ENCODE assay signal across 7 cellular contexts in genomic region chr15:66504563-66505429, GRCh38. TPM values are rescaled to one million over a fixed set of nuclear protein-coding genes. Genes with fewer than 3 reads are reported as not detected.
DNase-seq lines count a peak whose midpoint lies in the region; ATAC-seq and TF ChIP-seq lines count a peak whose summit lies in the region.

TSS of gene RPL4 (minus strand) at chr15:66504855. CDS start at chr15:66504790, 65 bp downstream.
TSS of gene ZWILCH (plus strand) at chr15:66505326. CDS start at chr15:66505339, 13 bp downstream.

- no peak for TF ChIP-seq CTCF in brain microvascular endothelial cell (IDR thresholded peaks at IDR 0.05; ENCODE audit: low read depth, low read length, missing control alignments)

- TF ChIP-seq POLR2A in GM18505 (IDR thresholded peaks at IDR 0.05; ENCODE audit: borderline replicate concordance, extremely low read depth, insufficient read depth, insufficient read length) = peak; percentile 96

- H3K36me3 ChIP-seq in brain microvascular endothelial cell (replicated peaks) = peaks cover 35% of the 10 kb centered on the region
- H3K36me3 ChIP-seq in skeletal muscle satellite cell (ENCODE audit: insufficient read depth, low read length) = peaks cover 45% of the 10 kb centered on the region

- H3K4me3 ChIP-seq in brain microvascular endothelial cell (ENCODE audit: low read depth, low read length) (peak within 1 kb of the TSS; percentile 68), iPS-11a (ENCODE audit: low read depth, low read length) (peak within 1 kb of the TSS; percentile 100), skeletal muscle satellite cell (ENCODE audit: low read length) (peak within 1 kb of the TSS; percentile 96)

- H3K9me3 ChIP-seq in skeletal muscle satellite cell (replicated peaks; ENCODE audit: low read length) = no peaks in the 10 kb centered on the region

- no peaks in the 10 kb centered on the region for H3K27me3 ChIP-seq in brain microvascular endothelial cell (replicated peaks)
- H3K27me3 ChIP-seq in skeletal muscle satellite cell (ENCODE audit: control insufficient read depth, insufficient read depth, low read length) = no peaks in the 10 kb centered on the region

- ATAC-seq in GM18505 (IDR thresholded peaks at IDR 0.05; ENCODE audit: unreplicated experiment) (peak; percentile 73), HG02884 (IDR thresholded peaks at IDR 0.05; ENCODE audit: unreplicated experiment) (peak; percentile 64)

- peak within 1 kb of the TSS; percentile 98 for H3K9ac ChIP-seq in skeletal muscle satellite cell (ENCODE audit: low read depth, low read length)

- DNase-seq in NCI-H2081 (lab: John Stamatoyannopoulos, UW) (peak; percentile 53 to 76), UCSD-AML1 (lab: John Stamatoyannopoulos, UW; ENCODE audit: unreplicated experiment) (peak; percentile 80), brain microvascular endothelial cell (peak; percentile 73)

- H3K4me2 ChIP-seq in skeletal muscle satellite cell (ENCODE audit: low read length) = peak within 1 kb of the TSS; percentile 82

- peak within 1 kb of the TSS; percentile 96 for H3K27ac ChIP-seq in brain microvascular endothelial cell

- H3K4me1 ChIP-seq in skeletal muscle satellite cell (ENCODE audit: control insufficient read depth, insufficient read depth, low read length) = peaks cover 13% of the 10 kb centered on the region

- in situ Hi-C loops in brain microvascular endothelial cell (cut with HindIII; ENCODE audit: low pct_ligation_motif_present, low sequenced_read_pairs) = no loop called here

RNA-seq across cellular contexts. Expression of gene RPL4, which starts in this region (rescaled TPM):
- total RNA-seq in skeletal muscle satellite cell (2012; rRNA removed) = 2,433 and 3,120 TPM in 2 replicates

RNA-seq across cellular contexts. Expression of gene ZWILCH, which starts in this region (rescaled TPM):
- total RNA-seq in skeletal muscle satellite cell (2012; rRNA removed) = 25.3 and 27.9 TPM in 2 replicates

Comparison
In these comparisons a context has a peak if more than half of its experiments do, and no peak if none do; other contexts are left out.
1. Peak in every context shown above with its lines: DNase-seq, ATAC-seq, H3K4me3 ChIP-seq and H3K27ac ChIP-seq.